ENCODE assay signal across 1 cellular context in the genomic region with DNA sequence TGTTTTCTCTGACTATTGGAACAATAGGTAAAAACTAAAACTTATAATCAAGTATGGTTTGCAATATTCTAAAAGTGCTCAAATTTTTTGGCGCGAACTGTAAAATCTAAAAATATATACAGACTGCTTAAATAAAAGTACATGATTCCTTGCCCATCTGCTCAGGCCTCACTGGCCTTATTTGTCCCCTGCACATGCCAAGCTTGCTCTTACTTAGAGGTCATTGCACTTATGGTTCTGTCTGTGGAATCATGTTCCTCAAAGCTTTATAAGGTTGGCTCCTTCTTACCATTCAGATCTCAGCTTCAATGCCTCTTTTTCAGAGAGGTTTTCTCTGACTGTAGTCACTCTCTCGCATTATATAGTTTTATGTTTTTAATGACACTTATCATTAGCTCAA.
TF ChIP-seq lines count a peak whose summit lies in the region.

No MANE protein-coding gene starts in this region.

TF ChIP-seq in HepG2, 621 proteins besides CTCF, POLR2A, EP300 and RAD21 (continued from another document):
- TF ChIP-seq CEBPG (CRISPR knock-in tag; IDR thresholded peaks at IDR 0.05) (no peak), ZNF460 (CRISPR knock-in tag; IDR thresholded peaks at IDR 0.05; ENCODE audit: borderline replicate concordance) (no peak), CREB1 (IDR thresholded peaks at IDR 0.05) (no peak), CREB1 (CRISPR knock-in tag; IDR thresholded peaks at IDR 0.05) (no peak), SMARCE1 (IDR thresholded peaks at IDR 0.05; ENCODE audit: borderline replicate concordance) (no peak), FLYWCH1 (CRISPR knock-in tag; IDR thresholded peaks at IDR 0.05) (no peak), SMAD3 (CRISPR knock-in tag; IDR thresholded peaks at IDR 0.05) (no peak), KAT2B (IDR thresholded peaks at IDR 0.05; ENCODE audit: borderline replicate concordance, low read depth, low read length) (no peak), ZNF260 (CRISPR knock-in tag; IDR thresholded peaks at IDR 0.05; ENCODE audit: borderline replicate concordance, low read depth) (no peak)
- TF ChIP-seq, protein P1, sequence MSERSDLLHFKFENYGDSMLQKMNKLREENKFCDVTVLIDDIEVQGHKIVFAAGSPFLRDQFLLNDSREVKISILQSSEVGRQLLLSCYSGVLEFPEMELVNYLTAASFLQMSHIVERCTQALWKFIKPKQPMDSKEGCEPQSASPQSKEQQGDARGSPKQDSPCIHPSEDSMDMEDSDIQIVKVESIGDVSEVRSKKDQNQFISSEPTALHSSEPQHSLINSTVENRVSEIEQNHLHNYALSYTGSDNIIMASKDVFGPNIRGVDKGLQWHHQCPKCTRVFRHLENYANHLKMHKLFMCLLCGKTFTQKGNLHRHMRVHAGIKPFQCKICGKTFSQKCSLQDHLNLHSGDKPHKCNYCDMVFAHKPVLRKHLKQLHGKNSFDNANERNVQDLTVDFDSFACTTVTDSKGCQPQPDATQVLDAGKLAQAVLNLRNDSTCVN (CRISPR knock-in tag; IDR thresholded peaks at IDR 0.05; ENCODE audit: borderline replicate concordance): no peak
